In the genomic region with DNA sequence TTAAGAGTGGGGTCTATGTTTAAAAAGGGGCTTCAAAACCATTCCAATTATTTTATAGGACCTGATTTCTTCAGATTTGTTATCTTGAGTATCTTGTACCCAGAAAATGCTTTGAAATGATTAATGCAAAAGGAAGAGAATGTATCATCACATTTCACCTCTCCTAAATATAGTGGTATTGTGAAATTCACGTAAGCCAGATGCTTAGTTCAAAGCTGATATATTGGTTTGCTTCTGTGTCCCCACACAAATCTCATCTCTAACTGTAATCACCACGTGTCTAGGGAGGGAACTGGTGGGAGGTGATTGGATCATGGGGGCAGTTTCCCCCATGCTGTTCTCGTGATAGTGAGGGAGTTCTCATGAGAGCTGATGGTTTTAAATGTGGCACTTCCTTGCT, we compare ENCODE assay signal across 1 cellular context.
TF ChIP-seq lines count a peak whose summit lies in the region.

No MANE protein-coding gene starts in this region.

TF ChIP-seq in HepG2, 621 proteins besides CTCF, POLR2A, EP300 and RAD21 (continued from another document):
- TF ChIP-seq, protein P1, sequence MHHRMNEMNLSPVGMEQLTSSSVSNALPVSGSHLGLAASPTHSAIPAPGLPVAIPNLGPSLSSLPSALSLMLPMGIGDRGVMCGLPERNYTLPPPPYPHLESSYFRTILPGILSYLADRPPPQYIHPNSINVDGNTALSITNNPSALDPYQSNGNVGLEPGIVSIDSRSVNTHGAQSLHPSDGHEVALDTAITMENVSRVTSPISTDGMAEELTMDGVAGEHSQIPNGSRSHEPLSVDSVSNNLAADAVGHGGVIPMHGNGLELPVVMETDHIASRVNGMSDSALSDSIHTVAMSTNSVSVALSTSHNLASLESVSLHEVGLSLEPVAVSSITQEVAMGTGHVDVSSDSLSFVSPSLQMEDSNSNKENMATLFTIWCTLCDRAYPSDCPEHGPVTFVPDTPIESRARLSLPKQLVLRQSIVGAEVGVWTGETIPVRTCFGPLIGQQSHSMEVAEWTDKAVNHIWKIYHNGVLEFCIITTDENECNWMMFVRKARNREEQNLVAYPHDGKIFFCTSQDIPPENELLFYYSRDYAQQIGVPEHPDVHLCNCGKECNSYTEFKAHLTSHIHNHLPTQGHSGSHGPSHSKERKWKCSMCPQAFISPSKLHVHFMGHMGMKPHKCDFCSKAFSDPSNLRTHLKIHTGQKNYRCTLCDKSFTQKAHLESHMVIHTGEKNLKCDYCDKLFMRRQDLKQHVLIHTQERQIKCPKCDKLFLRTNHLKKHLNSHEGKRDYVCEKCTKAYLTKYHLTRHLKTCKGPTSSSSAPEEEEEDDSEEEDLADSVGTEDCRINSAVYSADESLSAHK (CRISPR knock-in tag; IDR thresholded peaks at IDR 0.05; ENCODE audit: borderline replicate concordance): no peak
TF ChIP-seq in HepG2: peak in this region for 1.
